Comparison of ENCODE assay signal across 14 cellular contexts in the genomic region with DNA sequence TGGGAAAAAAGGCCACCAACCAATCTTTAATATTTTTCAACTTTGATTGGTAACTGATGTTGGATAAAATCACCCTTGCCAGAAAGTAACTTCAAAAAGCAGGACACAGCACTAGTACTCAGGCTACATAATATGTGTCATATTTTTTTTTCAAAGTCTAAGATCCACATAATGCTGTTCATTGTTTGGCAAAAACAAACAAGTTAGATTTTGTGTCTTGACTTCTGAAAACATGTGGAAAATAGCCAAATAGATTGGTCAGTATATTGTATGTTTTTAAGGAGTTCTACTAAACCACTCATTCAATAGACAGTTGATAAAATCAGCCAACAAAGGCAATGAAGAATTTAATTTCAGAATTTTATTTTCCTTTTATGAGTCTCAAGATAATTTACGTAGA.
"Had no signal": no experiment of that assay in that cellular context is flagged by ENCODE, and none has a peak within 500 bp of the region (broad histone marks: within the 10 kb centered on the region; RNA-seq: fewer than 3 reads in every experiment).

No MANE protein-coding gene starts in this region.

- H3K27me3 ChIP-seq: gastrocnemius medialis, heart left ventricle had no signal

- H3K27ac ChIP-seq: gastrocnemius medialis had no signal

- H3K4me3 ChIP-seq: gastrocnemius medialis had no signal

- H3K4me1 ChIP-seq: gastrocnemius medialis had no signal

- H3K36me3 ChIP-seq: gastrocnemius medialis, heart left ventricle had no signal

- DNase-seq: activated CD4-positive, alpha-beta T cell treated with anti-CD3 and anti-CD28 coated beads for 1 hour; activated CD4-positive, alpha-beta T cell treated with anti-CD3 and anti-CD28 coated beads, Interleukin-2, amount 50 U/mL, for 4 hours; activated naive CD4-positive, alpha-beta T cell; activated naive CD8-positive, alpha-beta T cell treated with anti-CD3 and anti-CD28 coated beads, Interleukin-2, amount 10 ng/mL, durations not matched to agents 7 days and 5 days; activated T-cell treated with anti-CD3 and anti-CD28 coated beads for 4 hours; cortex of kidney; effector CD8-positive, alpha-beta T cell; gastrocnemius medialis; heart left ventricle; natural killer cell; occipital lobe; stimulated activated CD4-positive, alpha-beta T cell treated with anti-CD3 and anti-CD28 coated beads, Interleukin-12 subunit alpha, Interleukin-12 subunit beta, amount 100 ng/mL, for 4 hours; stimulated activated CD4-positive, alpha-beta T cell treated with anti-CD3 and anti-CD28 coated beads, Interleukin-2, amount 100 ng/mL, for 24 hours had no signal

- ATAC-seq: gastrocnemius medialis, left lobe of liver, natural killer cell had no signal

- H3K9me3 ChIP-seq: gastrocnemius medialis, heart left ventricle had no signal
